ENCODE assay signal across 12 cellular contexts in the genomic region with DNA sequence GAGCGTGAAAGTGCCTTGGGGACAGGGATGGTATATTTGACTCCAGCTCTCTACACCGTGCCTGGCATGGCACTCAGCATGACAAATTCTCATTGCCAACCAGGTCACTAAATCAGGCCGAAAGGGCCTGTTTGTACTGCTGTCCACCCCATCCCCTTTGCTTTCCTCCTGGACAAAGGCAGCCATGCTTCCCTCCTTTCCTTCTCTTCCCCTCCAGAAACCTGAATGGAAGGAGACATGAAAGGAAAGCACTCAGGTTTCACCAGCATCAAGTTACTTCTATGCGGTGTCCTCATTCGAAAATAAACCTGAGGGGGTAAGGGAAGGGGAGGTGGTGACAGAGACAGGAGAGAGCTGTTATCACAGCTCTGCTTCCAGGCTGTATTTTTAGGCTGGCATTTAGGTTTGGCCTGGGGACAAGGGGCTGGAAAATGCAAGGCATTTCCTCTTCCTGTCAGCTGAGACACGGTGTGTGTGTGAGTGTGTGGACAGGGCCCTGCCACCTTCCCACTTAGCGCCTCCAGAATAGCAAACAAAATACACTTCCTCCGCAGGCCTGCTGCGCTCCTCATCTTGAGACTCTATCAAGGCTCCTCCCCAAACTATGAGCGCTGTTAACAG.
DNase-seq lines count a peak whose midpoint lies in the region; ATAC-seq, FAIRE-seq and TF ChIP-seq lines count a peak whose summit lies in the region.
"Had no signal": no experiment of that assay in that cellular context is flagged by ENCODE, and none has a peak within 500 bp of the region (broad histone marks: within the 10 kb centered on the region; RNA-seq: fewer than 3 reads in every experiment).

No MANE protein-coding gene starts in this region.

- H3K79me1 ChIP-seq in mesenchymal stem cell (replicated peaks; ENCODE audit: low read length, poor library complexity, severe bottlenecking) = no peaks in the 10 kb centered on the region

- H3K27me3 ChIP-seq in mesenchymal stem cell (ENCODE audit: control insufficient read depth in 1 of 2, insufficient read depth in 1 of 2, low read length in 2 of 2) = peaks cover 0 to 61% of the 10 kb centered on the region in 2 experiments
- H3K27me3 ChIP-seq in effector memory CD4-positive, alpha-beta T cell (replicated peaks; ENCODE audit: control insufficient read depth, insufficient read depth, low read length, poor library complexity, severe bottlenecking) = peaks cover 5% of the 10 kb centered on the region

- peak overlapping the region; percentile 33 for H2AFZ ChIP-seq in mesenchymal stem cell (ENCODE audit: low read depth, low read length)

- H3K4me1 ChIP-seq in mesenchymal stem cell (ENCODE audit: control insufficient read depth, insufficient read depth, low read depth, low read length) = peaks cover 6% of the 10 kb centered on the region
- H3K4me1 ChIP-seq in effector memory CD4-positive, alpha-beta T cell (ENCODE audit: control insufficient read depth, insufficient read depth, low read length, poor library complexity, severe bottlenecking) = no peaks in the 10 kb centered on the region
- H3K4me1 ChIP-seq in kidney (ENCODE audit: control insufficient read depth in 1 of 2, insufficient read depth in 1 of 2, low read depth in 1 of 2, low read length in 2 of 2) = no peaks in the 10 kb centered on the region

- intact Hi-C loops in kidney (cut with DNase I) = no loop called here

- H3K9me3 Mint-ChIP-seq in endothelial cell (ENCODE audit: unreplicated experiment) = no peaks in the 10 kb centered on the region
- no peaks in the 10 kb centered on the region for H3K9me3 Mint-ChIP-seq in stimulated activated naive CD8-positive, alpha-beta T cell treated with anti-CD3 and anti-CD28 coated beads, Interleukin-15, amount 100 ng/mL, for 72 hours
- H3K9me3 Mint-ChIP-seq: activated B cell treated with CpG ODN at 0.5 μM for 24 hours had no signal

- 30% methylated on average over 10 of the region's 10 CpGs for WGBS in mesenchymal stem cell

- H3K27ac ChIP-seq in mesenchymal stem cell (ENCODE audit: low read length, poor library complexity, severe bottlenecking) (no peak overlapping the region), kidney (ENCODE audit: low read depth in 2 of 2, low read length in 2 of 2) (no peak overlapping the region)
- no peak overlapping the region for H3K27ac ChIP-seq in effector memory CD4-positive, alpha-beta T cell (ENCODE audit: insufficient read depth, low read length, poor library complexity, severe bottlenecking)
- H3K27ac ChIP-seq: C4-2B, RWPE1 had no signal

- H3K9ac ChIP-seq in mesenchymal stem cell (ENCODE audit: low read length) (no peak overlapping the region), kidney (ENCODE audit: low read length in 2 of 2) (no peak overlapping the region)

- H3K14ac ChIP-seq in mesenchymal stem cell (ENCODE audit: low read length in 2 of 2) = no peak overlapping the region

- TF ChIP-seq CTCF in endothelial cell (IDR thresholded peaks at IDR 0.05; ENCODE audit: unreplicated experiment) (no peak), foreskin fibroblast (IDR thresholded peaks at IDR 0.05; ENCODE audit: low read depth, low read length) (no peak), kidney (IDR thresholded peaks at IDR 0.05; ENCODE audit: borderline replicate concordance, extremely low read depth, insufficient read depth) (no peak)

- peak overlapping the region; percentile 44 for H2BK15ac ChIP-seq in mesenchymal stem cell (ENCODE audit: low read depth, poor library complexity, severe bottlenecking)

- H3K27ac Mint-ChIP-seq in endothelial cell (ENCODE audit: unreplicated experiment) = peak overlapping the region; percentile 79
- H3K27ac Mint-ChIP-seq in stimulated activated naive CD8-positive, alpha-beta T cell treated with anti-CD3 and anti-CD28 coated beads, Interleukin-15, amount 100 ng/mL, for 72 hours = peak overlapping the region in 1 of 2 donors; percentile 31
- H3K27ac Mint-ChIP-seq: activated B cell treated with CpG ODN at 0.5 μM for 24 hours had no signal

- H3K36me3 ChIP-seq in mesenchymal stem cell (ENCODE audit: control insufficient read depth in 1 of 2, insufficient read depth in 2 of 2, low read depth in 1 of 2, low read length in 2 of 2) = no peaks in the 10 kb centered on the region
- no peaks in the 10 kb centered on the region for H3K36me3 ChIP-seq in effector memory CD4-positive, alpha-beta T cell (ENCODE audit: control insufficient read depth, insufficient read depth, low read length)
- H3K36me3 ChIP-seq in kidney (ENCODE audit: control insufficient read depth in 1 of 2, insufficient read depth in 2 of 2, low read length in 2 of 2) = no peaks in the 10 kb centered on the region

- H3K4me2 ChIP-seq in mesenchymal stem cell (ENCODE audit: low read length, poor library complexity, severe bottlenecking) = no peak overlapping the region

- H4K8ac ChIP-seq in mesenchymal stem cell (ENCODE audit: low read length) = peak overlapping the region; percentile 4

- H3K36me3 Mint-ChIP-seq in endothelial cell (ENCODE audit: low read depth, unreplicated experiment) = no peaks in the 10 kb centered on the region

- FAIRE-seq in kidney (lab: Jason Lieb, UNC) = no peak

- H3K23ac ChIP-seq in mesenchymal stem cell (ENCODE audit: low read length in 2 of 2) = no peak overlapping the region

- DNase-seq in AG20443 (ENCODE audit: low spot score) (peak; percentile 4), NCI-H2029 treated with DMSO at 0.1 percent for 48 hours (lab: John Stamatoyannopoulos, UW) (peak; percentile 12), endothelial cell (ENCODE audit: low spot score) (peak; percentile 72), mesenchymal stem cell (peak; percentile 60), foreskin fibroblast (no peak), kidney (no peak)
- no peak for DNase-seq in stimulated activated naive CD8-positive, alpha-beta T cell treated with anti-CD3 and anti-CD28 coated beads, Interleukin-15, amount 100 ng/mL, for 72 hours
- DNase-seq in effector memory CD4-positive, alpha-beta T cell = no peak
- DNase-seq: activated B cell treated with CpG ODN at 0.5 μM for 24 hours; stimulated activated CD4-positive, alpha-beta T cell treated with anti-CD3 and anti-CD28 coated beads, Interleukin-15, amount 100 ng/mL, for 24 hours had no signal

- ATAC-seq in stimulated activated naive CD8-positive, alpha-beta T cell treated with anti-CD3 and anti-CD28 coated beads, Interleukin-15, amount 100 ng/mL, for 72 hours = no peak

- peaks cover 12% of the 10 kb centered on the region for H3K4me1 Mint-ChIP-seq in endothelial cell (ENCODE audit: unreplicated experiment)
- no peaks in the 10 kb centered on the region for H3K4me1 Mint-ChIP-seq in stimulated activated naive CD8-positive, alpha-beta T cell treated with anti-CD3 and anti-CD28 coated beads, Interleukin-15, amount 100 ng/mL, for 72 hours
- H3K4me1 Mint-ChIP-seq: activated B cell treated with CpG ODN at 0.5 μM for 24 hours had no signal

- H3K9me3 ChIP-seq in mesenchymal stem cell (ENCODE audit: control insufficient read depth, low read length) (no peaks in the 10 kb centered on the region), kidney (ENCODE audit: control insufficient read depth in 1 of 2, low read length in 2 of 2) (no peaks in the 10 kb centered on the region)
- no peaks in the 10 kb centered on the region for H3K9me3 ChIP-seq in effector memory CD4-positive, alpha-beta T cell (ENCODE audit: control insufficient read depth, low read length)

- no peak overlapping the region for H2BK12ac ChIP-seq in mesenchymal stem cell (ENCODE audit: low read length in 2 of 2)

- no peak overlapping the region for H2BK5ac ChIP-seq in mesenchymal stem cell (ENCODE audit: low read depth, low read length, poor library complexity, severe bottlenecking)

- peak overlapping the region; percentile 14 to 41 for H3K18ac ChIP-seq in mesenchymal stem cell (ENCODE audit: low read depth in 1 of 2, low read length in 2 of 2)

- H2BK120ac ChIP-seq in mesenchymal stem cell (ENCODE audit: low read depth, low read length) = peak overlapping the region; percentile 1

- no peak overlapping the region for H3K4me3 Mint-ChIP-seq in endothelial cell (ENCODE audit: unreplicated experiment)
- H3K4me3 Mint-ChIP-seq in stimulated activated naive CD8-positive, alpha-beta T cell treated with anti-CD3 and anti-CD28 coated beads, Interleukin-15, amount 100 ng/mL, for 72 hours = no peak overlapping the region
- H3K4me3 Mint-ChIP-seq: activated B cell treated with CpG ODN at 0.5 μM for 24 hours had no signal

- H2AK5ac ChIP-seq in mesenchymal stem cell (ENCODE audit: low read length, severe bottlenecking) = no peak overlapping the region

- no peak overlapping the region for H4K91ac ChIP-seq in mesenchymal stem cell (ENCODE audit: low read length)

- H3K4me3 ChIP-seq in mesenchymal stem cell (ENCODE audit: insufficient read depth in 1 of 2, low read depth in 1 of 2, low read length in 2 of 2) (no peak overlapping the region), foreskin fibroblast (ENCODE audit: low read depth in 1 of 2, low read length in 2 of 2) (no peak overlapping the region), kidney (ENCODE audit: low read length in 2 of 2) (no peak overlapping the region)
- no peak overlapping the region for H3K4me3 ChIP-seq in effector memory CD4-positive, alpha-beta T cell (ENCODE audit: insufficient read depth, low read depth, low read length, poor library complexity, severe bottlenecking)

- peaks cover 2% of the 10 kb centered on the region for H3K27me3 Mint-ChIP-seq in endothelial cell (ENCODE audit: unreplicated experiment)
- H3K27me3 Mint-ChIP-seq in stimulated activated naive CD8-positive, alpha-beta T cell treated with anti-CD3 and anti-CD28 coated beads, Interleukin-15, amount 100 ng/mL, for 72 hours = peaks cover 54% of the 10 kb centered on the region
- H3K27me3 Mint-ChIP-seq: activated B cell treated with CpG ODN at 0.5 μM for 24 hours had no signal

- H3K4ac ChIP-seq in mesenchymal stem cell (ENCODE audit: low read depth in 1 of 2, low read length in 2 of 2) = no peak overlapping the region

Comparison
In these comparisons a context has a peak if more than half of its experiments do, and no peak if none do; other contexts are left out.
1. DNase-seq: peak in AG20443 (single experiment), NCI-H2029 treated with DMSO at 0.1 percent for 48 hours (single experiment), endothelial cell (single experiment) and mesenchymal stem cell (single experiment); none in foreskin fibroblast (0 of 2), stimulated activated naive CD8-positive, alpha-beta T cell treated with anti-CD3 and anti-CD28 coated beads, Interleukin-15, amount 100 ng/mL, for 72 hours (0 of 2), effector memory CD4-positive, alpha-beta T cell (0 of 3) and kidney (single experiment).